ENCODE assay signal across 17 cellular contexts in the genomic region with DNA sequence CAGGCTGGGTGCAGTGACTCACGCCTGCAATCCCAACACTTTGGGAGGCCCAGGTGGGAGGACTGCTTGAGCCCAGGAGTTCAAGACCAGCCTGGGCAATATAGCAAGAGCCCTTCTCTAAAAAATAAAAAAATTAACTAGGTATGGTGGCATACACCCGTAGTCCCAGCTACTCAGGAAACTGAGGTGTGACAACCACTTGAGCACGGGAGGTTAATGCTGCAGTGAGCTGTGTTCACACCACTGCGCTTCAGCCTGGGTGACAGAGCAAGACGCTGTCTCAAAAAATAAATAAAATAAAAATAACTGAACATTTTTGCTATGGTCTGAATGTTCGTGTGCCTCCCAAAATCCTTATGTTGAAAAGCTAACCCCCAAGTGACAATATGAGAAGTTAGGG. TPM values are rescaled to one million over a fixed set of nuclear protein-coding genes. Genes with fewer than 3 reads are reported as not detected.
DNase-seq lines count a peak whose midpoint lies in the region; ATAC-seq and TF ChIP-seq lines count a peak whose summit lies in the region.
"Had no signal": no experiment of that assay in that cellular context is flagged by ENCODE, and none has a peak within 500 bp of the region (broad histone marks: within the 10 kb centered on the region; RNA-seq: fewer than 3 reads in every experiment).

No MANE protein-coding gene starts in this region.

- no peak for TF ChIP-seq EP300 in sigmoid colon (IDR thresholded peaks at IDR 0.05)

- H3K36me3 Mint-ChIP-seq in stimulated activated naive CD8-positive, alpha-beta T cell treated with anti-CD3 and anti-CD28 coated beads, Interleukin-15, Interleukin-2, amounts not matched to agents 100 ng/mL and 50 ng/mL, for 24 hours (ENCODE audit: low read depth), result peaks cover 14% of the 10 kb centered on the region
- peaks cover 38% of the 10 kb centered on the region for H3K36me3 Mint-ChIP-seq in activated naive CD8-positive, alpha-beta T cell treated with anti-CD3 and anti-CD28 coated beads for 36 hours
- peaks cover 15% of the 10 kb centered on the region for H3K36me3 Mint-ChIP-seq in natural killer cell

- peaks cover 4% of the 10 kb centered on the region for H3K9me3 Mint-ChIP-seq in stimulated activated naive CD8-positive, alpha-beta T cell treated with anti-CD3 and anti-CD28 coated beads, Interleukin-15, Interleukin-2, amounts not matched to agents 100 ng/mL and 50 ng/mL, for 24 hours
- peaks cover 15% of the 10 kb centered on the region for H3K9me3 Mint-ChIP-seq in activated naive CD8-positive, alpha-beta T cell treated with anti-CD3 and anti-CD28 coated beads for 36 hours
- H3K9me3 Mint-ChIP-seq in natural killer cell, result peaks cover 2 to 10% of the 10 kb centered on the region in 2 donors

- H3K4me3 ChIP-seq in sigmoid colon, result no peak overlapping the region
- H3K4me3 ChIP-seq: Peyer's patch had no signal

- TF ChIP-seq CTCF in natural killer cell (IDR thresholded peaks at IDR 0.05) (no peak), RWPE1 (conservative IDR thresholded peaks at IDR 0.05; ENCODE audit: low read depth) (no peak), sigmoid colon (IDR thresholded peaks at IDR 0.05) (no peak)

- H3K27me3 ChIP-seq in sigmoid colon, result no peaks in the 10 kb centered on the region
- H3K27me3 ChIP-seq: Peyer's patch had no signal

- H3K9me3 ChIP-seq in sigmoid colon, result no peaks in the 10 kb centered on the region
- H3K9me3 ChIP-seq: Peyer's patch had no signal

- H3K27me3 Mint-ChIP-seq in stimulated activated naive CD8-positive, alpha-beta T cell treated with anti-CD3 and anti-CD28 coated beads, Interleukin-15, Interleukin-2, amounts not matched to agents 100 ng/mL and 50 ng/mL, for 24 hours, result no peaks in the 10 kb centered on the region
- H3K27me3 Mint-ChIP-seq in activated naive CD8-positive, alpha-beta T cell treated with anti-CD3 and anti-CD28 coated beads for 36 hours, result no peaks in the 10 kb centered on the region
- H3K27me3 Mint-ChIP-seq in natural killer cell (ENCODE audit: low read depth in 2 of 2), result no peaks in the 10 kb centered on the region

- H3K36me3 ChIP-seq in sigmoid colon, result no peaks in the 10 kb centered on the region
- H3K36me3 ChIP-seq: Peyer's patch had no signal

- no peak for TF ChIP-seq POLR2A in sigmoid colon (IDR thresholded peaks at IDR 0.05)

- peak overlapping the region; percentile 9 for H3K27ac Mint-ChIP-seq in stimulated activated naive CD8-positive, alpha-beta T cell treated with anti-CD3 and anti-CD28 coated beads, Interleukin-15, Interleukin-2, amounts not matched to agents 100 ng/mL and 50 ng/mL, for 24 hours
- peak overlapping the region; percentile 55 for H3K27ac Mint-ChIP-seq in activated naive CD8-positive, alpha-beta T cell treated with anti-CD3 and anti-CD28 coated beads for 36 hours
- peak overlapping the region; percentile 82 to 91 for H3K27ac Mint-ChIP-seq in natural killer cell
- H3K27ac Mint-ChIP-seq: HFFc6 had no signal

- no peak for DNase-seq in stimulated activated naive CD8-positive, alpha-beta T cell treated with anti-CD3 and anti-CD28 coated beads, Interleukin-15, Interleukin-2, amounts not matched to agents 100 U/mL and 50 U/mL, for 24 hours
- DNase-seq in activated naive CD8-positive, alpha-beta T cell treated with anti-CD3 and anti-CD28 coated beads for 36 hours, result no peak
- DNase-seq in natural killer cell, result peak; percentile 51
- no peak for DNase-seq in RWPE1 (ENCODE audit: low spot score)
- no peak for DNase-seq in sigmoid colon
- DNase-seq in activated gamma-delta T cell (lab: John Stamatoyannopoulos, UW), result no peak
- DNase-seq in NCI-H1694 treated with DMSO at 0.1 percent for 48 hours (lab: John Stamatoyannopoulos, UW), result no peak
- DNase-seq: C1 segment of cervical spinal cord, COR-L47, HFFc6, NCI-H1092, NCI-H146, NCI-H2227 treated with DMSO at 0.1 percent for 48 hours, NCI-H524, Peyer's patch, Right ventricle myocardium superior had no signal

- H3K27ac ChIP-seq in RWPE1, result no peak overlapping the region
- H3K27ac ChIP-seq in sigmoid colon, result no peak overlapping the region
- H3K27ac ChIP-seq: Peyer's patch had no signal

- peaks cover 39% of the 10 kb centered on the region for H3K4me1 Mint-ChIP-seq in stimulated activated naive CD8-positive, alpha-beta T cell treated with anti-CD3 and anti-CD28 coated beads, Interleukin-15, Interleukin-2, amounts not matched to agents 100 ng/mL and 50 ng/mL, for 24 hours (ENCODE audit: low read depth)
- peaks cover 28% of the 10 kb centered on the region for H3K4me1 Mint-ChIP-seq in activated naive CD8-positive, alpha-beta T cell treated with anti-CD3 and anti-CD28 coated beads for 36 hours
- peaks cover 81 to 85% of the 10 kb centered on the region in 2 donors for H3K4me1 Mint-ChIP-seq in natural killer cell

- intact Hi-C loops in natural killer cell (cut with micrococcal nuclease), result loop anchor here (1.0 to 5.0 kb wide), 3 partner anchors 9 to 225 kb away; a partner anchor contains a TSS
- intact Hi-C loops in sigmoid colon (cut with DNase I), result no loop called here

- 92 to 95% methylated on average over 6 of the region's 6 CpGs for WGBS in sigmoid colon, 2 donors

- no peak overlapping the region for H3K4me3 Mint-ChIP-seq in stimulated activated naive CD8-positive, alpha-beta T cell treated with anti-CD3 and anti-CD28 coated beads, Interleukin-15, Interleukin-2, amounts not matched to agents 100 ng/mL and 50 ng/mL, for 24 hours
- H3K4me3 Mint-ChIP-seq in activated naive CD8-positive, alpha-beta T cell treated with anti-CD3 and anti-CD28 coated beads for 36 hours, result no peak overlapping the region
- H3K4me3 Mint-ChIP-seq in natural killer cell, result peak overlapping the region; percentile 78
- H3K4me3 Mint-ChIP-seq: HFFc6 had no signal

- CTCF ChIA-PET in RWPE1 (lab: Yijun Ruan, JAX), result interaction anchor here (1.6 kb wide), 1 partner anchor 19 kb away, joined by 3 read pairs; no protein-coding TSS in a partner anchor

- POLR2A ChIA-PET in RWPE1 (lab: Yijun Ruan, JAX; ENCODE audit: low non-redundant PET), result no interaction called here

- no peak for ATAC-seq in stimulated activated naive CD8-positive, alpha-beta T cell treated with anti-CD3 and anti-CD28 coated beads, Interleukin-15, Interleukin-2, amounts not matched to agents 100 U/mL and 50 U/mL, for 24 hours
- ATAC-seq in natural killer cell, result peak; percentile 64 to 80 (median 73)

- no peaks in the 10 kb centered on the region for H3K4me1 ChIP-seq in sigmoid colon
- H3K4me1 ChIP-seq: Peyer's patch had no signal

RNA-seq across cellular contexts. Expression of a gene that starts 24.5 kb away (rescaled TPM):
- 10 to 100 TPM; 31.9 to 35.6 TPM for total RNA-seq in activated naive CD8-positive, alpha-beta T cell treated with anti-CD3 and anti-CD28 coated beads for 36 hours
- 100 to 1,000 TPM; 140 to 150 (median 140) TPM for total RNA-seq in natural killer cell
- total RNA-seq in sigmoid colon, result 10 to 100 TPM; 17.1 to 24.7 (median 19.3) TPM
- 1 to 10 TPM; 3.6 to 5.5 (median 3.7) TPM for polyA plus RNA-seq in sigmoid colon

Comparison
In these comparisons a context has a peak if more than half of its experiments do, and no peak if none do; other contexts are left out.
1. H3K27ac Mint-ChIP-seq: peak in every context shown above with its lines; median percentile 86 in natural killer cell; 55 in activated naive CD8-positive, alpha-beta T cell treated with anti-CD3 and anti-CD28 coated beads for 36 hours; 9 in stimulated activated naive CD8-positive, alpha-beta T cell treated with anti-CD3 and anti-CD28 coated beads, Interleukin-15, Interleukin-2, amounts not matched to agents 100 ng/mL and 50 ng/mL, for 24 hours.